8 cellular contexts compared by ENCODE assay signal in genomic region chr1:234785471-234785919, GRCh38.
DNase-seq lines count a peak whose midpoint lies in the region; ATAC-seq, FAIRE-seq and TF ChIP-seq lines count a peak whose summit lies in the region.
"Not testable (repeated sequence)": the region's sequence is repeated elsewhere in the genome, so short reads cannot be mapped to it uniquely, and the experiment has no call there.

No MANE protein-coding gene starts in this region.

- H3K9me1 ChIP-seq in IMR-90 (ENCODE audit: insufficient read depth, low read length); keratinocyte (ENCODE audit: control insufficient read depth, extremely low read depth, insufficient read depth, low read length): not testable (repeated sequence)

- TF ChIP-seq CTCF in AG09309 (IDR thresholded peaks at IDR 0.05; ENCODE audit: control insufficient read depth, insufficient read depth, low read depth, low read length, missing control alignments); IMR-90 (conservative IDR thresholded peaks at IDR 0.05; ENCODE audit: low read depth, low read length); chondrocyte (IDR thresholded peaks at IDR 0.05); foreskin keratinocyte (conservative IDR thresholded peaks at IDR 0.05); keratinocyte (optimal IDR thresholded peaks at IDR 0.05 in 1 of 3, IDR thresholded peaks at IDR 0.05 in 1 of 3, conservative IDR thresholded peaks at IDR 0.05 in 1 of 3; ENCODE audit: extremely low read depth in 1 of 3, insufficient read depth in 2 of 3, low read length in 3 of 3); retinal pigment epithelial cell (conservative IDR thresholded peaks at IDR 0.05; ENCODE audit: low read depth, low read length): not testable (repeated sequence)

- 0 out of 2 replicates have a peak overlapping the region, but pooled peaks have one; percentile 61 for H2BK20ac ChIP-seq in IMR-90 (ENCODE audit: low read depth, low read length)

- H3K27ac ChIP-seq in IMR-90 (ENCODE audit: insufficient read depth, low read length) (peak overlapping the region; percentile 41; the same call in 1 of the 2 replicates), SJCRH30 (peak overlapping the region; percentile 57), foreskin keratinocyte (peak overlapping the region; percentile 72)
- H3K27ac ChIP-seq in keratinocyte (ENCODE audit: control insufficient read depth, insufficient read depth, low read length), result not testable (repeated sequence)

- not testable (repeated sequence) for H3K56ac ChIP-seq in IMR-90 (ENCODE audit: extremely low read depth, insufficient read depth, low read length)

- H3K4me2 ChIP-seq in IMR-90 (ENCODE audit: low read depth, low read length), result not testable (repeated sequence)
- peak overlapping the region; percentile 10 for H3K4me2 ChIP-seq in keratinocyte (ENCODE audit: control insufficient read depth, extremely low read depth, insufficient read depth, low read depth, low read length)

- POLR2A ChIA-PET in IMR-90 (lab: Charles Lee; ENCODE audit: unreplicated experiment), result not testable (repeated sequence)

- ATAC-seq in IMR-90 (ENCODE audit: low read depth), result peak; percentile 75
- ATAC-seq in foreskin keratinocyte, result peak; percentile 51

- not testable (repeated sequence) for H3K79me2 ChIP-seq in keratinocyte (ENCODE audit: control insufficient read depth, insufficient read depth, low read length)

- H3K9ac ChIP-seq in IMR-90 (ENCODE audit: low read depth, low read length); keratinocyte (ENCODE audit: control insufficient read depth, extremely low read depth, insufficient read depth, low read length): not testable (repeated sequence)

- CTCF ChIA-PET in IMR-90 (lab: Yijun Ruan, JAX), result not testable (repeated sequence)

- not testable (repeated sequence) for FAIRE-seq in keratinocyte (lab: Jason Lieb, UNC)

- not testable (repeated sequence) for H3K18ac ChIP-seq in IMR-90 (ENCODE audit: low read depth, low read length)

- not testable (repeated sequence) for H4K91ac ChIP-seq in IMR-90 (ENCODE audit: insufficient read depth, low read depth, low read length)

- not testable (repeated sequence) for H3K23ac ChIP-seq in IMR-90 (ENCODE audit: low read depth, low read length)

- H2BK15ac ChIP-seq in IMR-90 (ENCODE audit: low read depth, low read length), result not testable (repeated sequence)

- TF ChIP-seq POLR2A in IMR-90 (IDR thresholded peaks at IDR 0.05; ENCODE audit: low read depth, low read length), result not testable (repeated sequence)

- H2BK120ac ChIP-seq in IMR-90 (ENCODE audit: low read depth, low read length), result peak overlapping the region; percentile 23; the same call in 1 of the 2 replicates

- H3K27me3 Mint-ChIP-seq in chondrocyte (ENCODE audit: low read depth), result not testable (repeated sequence)

- H4K20me1 ChIP-seq in IMR-90 (ENCODE audit: insufficient read depth, low read length); keratinocyte (ENCODE audit: control insufficient read depth, extremely low read depth, insufficient read depth, low read length): not testable (repeated sequence)

- not testable (repeated sequence) for H3K4me3 Mint-ChIP-seq in chondrocyte (ENCODE audit: unreplicated experiment)

- H3K4me1 ChIP-seq in IMR-90 (ENCODE audit: control insufficient read depth, insufficient read depth, low read length); foreskin keratinocyte; keratinocyte (ENCODE audit: control insufficient read depth, extremely low read depth, insufficient read depth, low read length): not testable (repeated sequence)
- H3K4me1 ChIP-seq in SJCRH30, result peaks cover 26% of the 10 kb centered on the region

- H3K4me3 ChIP-seq in AG09309 (ENCODE audit: control insufficient read depth, low read depth, low read length); IMR-90 (ENCODE audit: insufficient read depth, low read depth, low read length); SJCRH30; keratinocyte (ENCODE audit: control insufficient read depth in 2 of 3, extremely low read depth in 1 of 3, insufficient read depth in 2 of 3, low read depth in 1 of 3, low read length in 3 of 3); retinal pigment epithelial cell (ENCODE audit: low read length): not testable (repeated sequence)

- H2BK5ac ChIP-seq in IMR-90 (ENCODE audit: low read depth, low read length, poor library complexity, severe bottlenecking), result not testable (repeated sequence)

- H2AK5ac ChIP-seq in IMR-90 (ENCODE audit: low read depth, low read length), result not testable (repeated sequence)

- H3K36me3 Mint-ChIP-seq in chondrocyte (ENCODE audit: low read depth), result not testable (repeated sequence)

- not testable (repeated sequence) for BruUV-seq in IMR-90 (replicated peaks; lab: Mats Ljungman, UMichigan)

- peak overlapping the region; percentile 12; the same call in 1 of the 2 replicates for H3K4ac ChIP-seq in IMR-90 (ENCODE audit: low read depth, low read length)

- H3K14ac ChIP-seq in IMR-90 (replicated peaks; ENCODE audit: low read depth, low read length), result not testable (repeated sequence)

- DNase-seq in AG09309 (ENCODE audit: low read depth) (peak; percentile 28), IMR-90 (peak; percentile 38), SJCRH30 (peak; percentile 58 to 65), amniotic epithelial cell (ENCODE audit: low read depth) (peak; percentile 76), foreskin keratinocyte (peak in 1 of 2 donors; percentile 77), retinal pigment epithelial cell (ENCODE audit: low read depth) (peak; percentile 63)
- DNase-seq in chondrocyte (ENCODE audit: low spot score); keratinocyte (ENCODE audit: low read depth, low spot score): not testable (repeated sequence)

- TF ChIP-seq RAD21 in IMR-90 (IDR thresholded peaks at IDR 0.05; ENCODE audit: low read length), result not testable (repeated sequence)

- not testable (repeated sequence) for H3K79me1 ChIP-seq in IMR-90 (ENCODE audit: low read depth in 1 of 2, low read length in 2 of 2)

- not testable (repeated sequence) for H4K8ac ChIP-seq in IMR-90 (ENCODE audit: low read depth in 2 of 2, low read length in 2 of 2)

- not testable (repeated sequence) for H3K9me3 Mint-ChIP-seq in chondrocyte (ENCODE audit: low read depth)

- H4K5ac ChIP-seq in IMR-90 (ENCODE audit: low read depth, low read length), result not testable (repeated sequence)

- no CpG with 5 or more reads among the region's 9 CpGs for WGBS in IMR-90 (ENCODE audit: extremely low coverage in 2 of 2, insufficient read length in 1 of 2), 2 experiments

- dilution Hi-C loops in IMR-90 (cut with HindIII; ENCODE audit: low sequenced_read_pairs, unreplicated experiment); keratinocyte (cut with MboI; ENCODE audit: extremely low pct_ligation_motif_present, low sequenced_read_pairs): not testable (repeated sequence)

- not testable (repeated sequence) for H3K4me1 Mint-ChIP-seq in chondrocyte (ENCODE audit: low read depth)

- H2AFZ ChIP-seq in IMR-90 (replicated peaks; ENCODE audit: low read length, poor library complexity); keratinocyte (ENCODE audit: control insufficient read depth, low read length): not testable (repeated sequence)

- peaks cover 17% of the 10 kb centered on the region for H3K27me3 ChIP-seq in IMR-90 (ENCODE audit: control insufficient read depth, insufficient read depth, low read length)
- H3K27me3 ChIP-seq in SJCRH30; keratinocyte (ENCODE audit: control insufficient read depth, extremely low read depth, insufficient read depth, low read length): not testable (repeated sequence)
- peaks cover 28% of the 10 kb centered on the region for H3K27me3 ChIP-seq in foreskin keratinocyte

- H3K36me3 ChIP-seq in IMR-90 (ENCODE audit: control insufficient read depth, insufficient read depth, low read length); SJCRH30; keratinocyte (ENCODE audit: control insufficient read depth in 2 of 2, extremely low read depth in 1 of 2, insufficient read depth in 2 of 2, low read length in 2 of 2): not testable (repeated sequence)

- intact Hi-C loops in IMR-90 (cut with micrococcal nuclease), result not testable (repeated sequence)

- H2AK9ac ChIP-seq in IMR-90 (replicated peaks; ENCODE audit: low read depth, low read length, poor library complexity), result not testable (repeated sequence)

- H3K27ac Mint-ChIP-seq in chondrocyte (ENCODE audit: unreplicated experiment), result peak overlapping the region; percentile 89

- in situ Hi-C loops in IMR-90 (cut with MboI; ENCODE audit: low sequenced_read_pairs), result not testable (repeated sequence)

- H3K9me3 ChIP-seq in IMR-90 (ENCODE audit: control insufficient read depth, insufficient read depth, low read length); SJCRH30 (replicated peaks); keratinocyte (ENCODE audit: control insufficient read depth, low read depth, low read length): not testable (repeated sequence)
